In the genomic region with DNA sequence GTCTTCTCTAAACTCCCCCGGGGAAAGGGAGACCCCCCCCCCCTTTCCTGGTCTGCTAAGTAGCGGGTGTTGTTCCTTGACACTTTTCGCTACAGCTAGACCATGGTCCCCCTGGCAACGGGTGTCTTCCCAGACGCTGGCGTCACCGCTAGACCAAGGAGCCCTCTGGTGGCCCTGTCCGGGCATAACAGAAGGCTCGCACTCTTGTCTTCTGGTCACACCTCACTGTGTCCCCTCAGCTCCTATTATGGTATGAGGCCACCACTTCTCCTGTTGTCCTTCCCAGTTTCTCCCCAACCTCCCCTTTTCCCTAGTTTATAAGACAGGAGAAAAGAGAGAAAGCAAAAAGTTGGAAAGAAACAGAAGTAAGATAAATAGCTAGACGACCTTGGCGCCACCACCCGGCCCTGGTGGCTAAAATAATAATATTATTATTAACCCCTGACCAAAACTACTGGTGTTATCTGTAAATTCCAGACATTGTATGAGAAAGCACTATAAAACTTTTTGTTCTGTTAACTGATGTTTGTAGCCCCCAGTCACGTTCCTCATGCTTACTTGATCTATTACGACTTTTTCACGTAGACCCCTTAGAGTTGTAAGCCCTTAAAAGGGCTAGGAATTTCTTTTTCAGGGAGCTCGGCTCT, we compare ENCODE assay signal across 8 cellular contexts. TPM values are rescaled to one million over a fixed set of nuclear protein-coding genes. Genes with fewer than 3 reads are reported as not detected.
A peak's percentile ranks its signal among the peaks of the same experiment; 100 is the strongest.
DNase-seq lines count a peak whose midpoint lies in the region; ATAC-seq and TF ChIP-seq lines count a peak whose summit lies in the region.
"Not testable (repeated sequence)": the region's sequence is repeated elsewhere in the genome, so short reads cannot be mapped to it uniquely, and the experiment has no call there.

No MANE protein-coding gene starts in this region.

- not testable (repeated sequence) for H4K5ac ChIP-seq in mesendoderm (ENCODE audit: low read length)

- H3K79me2 ChIP-seq in mesendoderm (ENCODE audit: control insufficient read depth, insufficient read depth, low read length), result not testable (repeated sequence)

- H3K36me3 ChIP-seq in HEK293 (ENCODE audit: control insufficient read depth in 2 of 2, insufficient read depth in 1 of 2, low read length in 2 of 2); adrenal gland (replicated peaks in 1 of 2); mesendoderm (ENCODE audit: control insufficient read depth, insufficient read depth, low read length): not testable (repeated sequence)

- intact Hi-C loops in adrenal gland (cut with DNase I), result not testable (repeated sequence)

- not testable (repeated sequence) for H2BK5ac ChIP-seq in mesendoderm (ENCODE audit: low read length)

- peak overlapping the region; percentile 63; the same call in 1 of the 2 replicates for H3K27ac Mint-ChIP-seq in WTC11

- not testable (repeated sequence) for H3K4me2 ChIP-seq in mesendoderm (ENCODE audit: low read length)

- not testable (repeated sequence) for H3K9me3 Mint-ChIP-seq in WTC11

- not testable (repeated sequence) for H2BK120ac ChIP-seq in mesendoderm (ENCODE audit: low read depth, low read length)

- H3K4me3 ChIP-seq in HEK293 (ENCODE audit: low read depth, low read length); adrenal gland; mesendoderm (ENCODE audit: low read length): not testable (repeated sequence)

- H3K4me3 Mint-ChIP-seq in WTC11, result not testable (repeated sequence)

- H3K18ac ChIP-seq in mesendoderm (ENCODE audit: low read length), result not testable (repeated sequence)

- not testable (repeated sequence) for H3K27me3 ChIP-seq in adrenal gland; mesendoderm (ENCODE audit: insufficient read depth, low read length, poor library complexity)

- not testable (repeated sequence) for H3K4me1 ChIP-seq in HEK293 (ENCODE audit: control insufficient read depth, insufficient read depth, low read length); mesendoderm (ENCODE audit: control insufficient read depth, low read depth, low read length)
- H3K4me1 ChIP-seq in adrenal gland (replicated peaks in 1 of 2), result peaks cover 0 to 19% of the 10 kb centered on the region in 2 donors

- DNase-seq in NCI-H69 (lab: John Stamatoyannopoulos, UW) (peak; percentile 74), WTC11 (ENCODE audit: low spot score) (peak; percentile 60), adrenal gland (peak; percentile 59 to 86 (median 72)), fibroblast of peridontal ligament (ENCODE audit: extremely low read depth) (peak; percentile 31), mesendoderm (peak; percentile 91)
- peak; percentile 25 for DNase-seq in stimulated activated CD4-positive, alpha-beta T cell treated with anti-CD3 and anti-CD28 coated beads, Interleukin-4, amount 100 ng/mL, for 1 hour

- H3K23ac ChIP-seq in mesendoderm (ENCODE audit: low read length), result not testable (repeated sequence)

- TF ChIP-seq POLR2A in adrenal gland (IDR thresholded peaks at IDR 0.05), result not testable (repeated sequence)

- H3K4me1 Mint-ChIP-seq in WTC11, result peaks cover 17% of the 10 kb centered on the region

- 9 to 13% (median 10%) methylated on average over 12 to 16 of the region's 16 CpGs for WGBS in adrenal gland, 4 donors
- WGBS in mesendoderm (ENCODE audit: extremely low coverage, insufficient coverage, low lambda C conversion rate), result no CpG with 5 or more reads among the region's 16 CpGs

- ATAC-seq in WTC11, result not testable (repeated sequence)

- POLR2A ChIA-PET in HEK293 (lab: Yijun Ruan, JAX), result interaction anchor here (0.7 to 1.0 kb wide), 2 partner anchors 24 to 31 kb away, joined by 3 to 4 read pairs; partner anchors contain the start of gene FLYWCH2
- POLR2A ChIA-PET in WTC11 (lab: Charles Lee), result not testable (repeated sequence)

- not testable (repeated sequence) for H3K56ac ChIP-seq in mesendoderm (ENCODE audit: low read length)

- H3K9ac ChIP-seq in mesendoderm (ENCODE audit: low read length), result not testable (repeated sequence)

- H3K36me3 Mint-ChIP-seq in WTC11, result not testable (repeated sequence)

- CTCF ChIA-PET in HEK293 (lab: Yijun Ruan, JAX), result interaction anchor here (0.7 to 1.8 kb wide), 16 partner anchors 9 to 187 kb away, joined by 3 to 11 read pairs (median 5); partner anchors contain the start of gene FLYWCH2
- CTCF ChIA-PET in WTC11 (lab: Charles Lee), result interaction anchor here (0.9 to 3.5 kb wide), 11 partner anchors 16 to 73 kb away, joined by 3 to 35 read pairs (median 6); partner anchors contain the start of genes FLYWCH2 and KREMEN2

- peak; percentile 94 for TF ChIP-seq CTCF in C4-2B (conservative IDR thresholded peaks at IDR 0.05)
- peak; percentile 80 for TF ChIP-seq CTCF in HEK293 (tag by site-specific recombination; IDR thresholded peaks at IDR 0.05)
- 0 out of 2 replicates have a peak, but pooled peaks have one; percentile 29 for TF ChIP-seq CTCF in WTC11 (IDR thresholded peaks at IDR 0.05)
- peak; percentile 38 to 92 (median 76) for TF ChIP-seq CTCF in adrenal gland (IDR thresholded peaks at IDR 0.05)

- not testable (repeated sequence) for H2BK15ac ChIP-seq in mesendoderm (replicated peaks; ENCODE audit: low read depth)

- H3K9me3 ChIP-seq in HEK293 (ENCODE audit: control insufficient read depth, insufficient read depth, low read depth, low read length); adrenal gland (replicated peaks in 1 of 3): not testable (repeated sequence)

- peaks cover 19% of the 10 kb centered on the region for H3K27me3 Mint-ChIP-seq in WTC11 (ENCODE audit: low read depth)

- not testable (repeated sequence) for H3K4ac ChIP-seq in mesendoderm (ENCODE audit: low read depth, low read length)

- not testable (repeated sequence) for H3K79me1 ChIP-seq in mesendoderm (ENCODE audit: low read length)

- not testable (repeated sequence) for H3K27ac ChIP-seq in C4-2B; HEK293 (ENCODE audit: extremely low read depth, low read depth, low read length); mesendoderm (ENCODE audit: low read depth, low read length)
- peak overlapping the region in 2 of 5 donors; percentile 48 to 73 for H3K27ac ChIP-seq in adrenal gland

- H2AK5ac ChIP-seq in mesendoderm (ENCODE audit: low read length), result not testable (repeated sequence)

- not testable (repeated sequence) for H4K8ac ChIP-seq in mesendoderm (ENCODE audit: low read depth, low read length)

TF ChIP-seq in HEK293, 187 proteins besides CTCF, POLR2A, EP300 and RAD21 (continues in another document):
- TF ChIP-seq PRDM1 (tag by site-specific recombination; IDR thresholded peaks at IDR 0.05), result 0 out of 2 replicates have a peak, but pooled peaks have one; percentile 42
- peak; percentile 55 for TF ChIP-seq ZNF654 (tag by site-specific recombination; IDR thresholded peaks at IDR 0.05; ENCODE audit: low read depth)
- TF ChIP-seq ZNF335 (tag by site-specific recombination; conservative IDR thresholded peaks at IDR 0.05), result 0 out of 2 replicates have a peak, but pooled peaks have one; percentile 31
- TF ChIP-seq KLF10 (tag by site-specific recombination; IDR thresholded peaks at IDR 0.05), result 0 out of 2 replicates have a peak, but pooled peaks have one; percentile 51
- TF ChIP-seq ZNF2 (tag by site-specific recombination; IDR thresholded peaks at IDR 0.05), result peak; percentile 65; the same call in 1 of the 2 replicates

RNA-seq across cellular contexts. Expression of gene FLYWCH1, which starts 4.5 kb away (rescaled TPM):
- total RNA-seq in WTC11 (2021) (27.2 to 34.2 TPM (median 32.6 TPM) in 3 replicates), adrenal gland (10 to 100 TPM; 31.9 to 89.8 (median 50.4) TPM)
- polyA plus RNA-seq in adrenal gland, result 10 to 100 TPM in 2 of 3 donors, 1 to 10 TPM in 1; 3.3 to 79.7 (median 55.6) TPM
- polyA plus RNA-seq in mesendoderm (2013, experiment 1 of 2), result 5.1 TPM
- 5.3 TPM for polyA plus RNA-seq in mesendoderm (2013, experiment 2 of 2)

RNA-seq across cellular contexts. Expression of gene FLYWCH2, which starts 24.2 kb away (rescaled TPM):
- total RNA-seq in WTC11 (2021) (19.7 to 25.0 TPM (median 20.7 TPM) in 3 replicates), adrenal gland (100 to 1,000 TPM in 4 of 8 donors, 10 to 100 TPM in 4; 28.8 to 232 (median 93.4) TPM)
- 10 to 100 TPM; 16.7 to 87.1 (median 49.5) TPM for polyA plus RNA-seq in adrenal gland
- 10.1 TPM for polyA plus RNA-seq in mesendoderm (2013, experiment 1 of 2)
- polyA plus RNA-seq in mesendoderm (2013, experiment 2 of 2), result 11.1 TPM

RNA-seq across cellular contexts. Expression of gene PRSS22, which starts 49.2 kb away (rescaled TPM):
- 2.3 to 3.9 TPM (median 3.0 TPM) in 3 replicates for total RNA-seq in WTC11 (2021)
- under 1 TPM in 2 of 8 donors, not detected in 6; 0.32 to 0.41 TPM for total RNA-seq in adrenal gland
- under 1 TPM in 1 of 3 donors, not detected in 2; 0.07 TPM for polyA plus RNA-seq in adrenal gland
- polyA plus RNA-seq in mesendoderm (2013, experiment 1 of 2), result 0.58 TPM
- 0.94 TPM for polyA plus RNA-seq in mesendoderm (2013, experiment 2 of 2)

RNA-seq across cellular contexts. Expression of gene KREMEN2, which starts 56.9 kb away (rescaled TPM):
- 7.5 to 8.6 TPM (median 8.5 TPM) in 3 replicates for total RNA-seq in WTC11 (2021)
- total RNA-seq in adrenal gland, result not detected
- not detected for polyA plus RNA-seq in adrenal gland
- 2.0 TPM for polyA plus RNA-seq in mesendoderm (2013, experiment 1 of 2)
- polyA plus RNA-seq in mesendoderm (2013, experiment 2 of 2), result 1.9 TPM

Comparison
In these comparisons a context has a peak if more than half of its experiments do, and no peak if none do; other contexts are left out.
1. CTCF ChIP-seq: peak in every context shown above with its lines; median percentile 94 in C4-2B; 80 in HEK293; 76 in adrenal gland; 29 in WTC11.
2. DNase-seq: peak in every context shown above with its lines; median percentile 91 in mesendoderm; 74 in NCI-H69; 72 in adrenal gland; 60 in WTC11; 31 in fibroblast of peridontal ligament; 25 in stimulated activated CD4-positive, alpha-beta T cell treated with anti-CD3 and anti-CD28 coated beads, Interleukin-4, amount 100 ng/mL, for 1 hour.